Comparison of ENCODE assay signal across 1 cellular context in genomic region chr19:10112895-10113591, GRCh38.
A peak's percentile ranks its signal among the peaks of the same experiment; 100 is the strongest.
TF ChIP-seq lines count a peak whose summit lies in the region.

No MANE protein-coding gene starts in this region.

TF ChIP-seq in HEK293, 187 proteins besides CTCF, POLR2A, EP300 and RAD21 (continued from another document and continues in another):
- TF ChIP-seq, protein P1, sequence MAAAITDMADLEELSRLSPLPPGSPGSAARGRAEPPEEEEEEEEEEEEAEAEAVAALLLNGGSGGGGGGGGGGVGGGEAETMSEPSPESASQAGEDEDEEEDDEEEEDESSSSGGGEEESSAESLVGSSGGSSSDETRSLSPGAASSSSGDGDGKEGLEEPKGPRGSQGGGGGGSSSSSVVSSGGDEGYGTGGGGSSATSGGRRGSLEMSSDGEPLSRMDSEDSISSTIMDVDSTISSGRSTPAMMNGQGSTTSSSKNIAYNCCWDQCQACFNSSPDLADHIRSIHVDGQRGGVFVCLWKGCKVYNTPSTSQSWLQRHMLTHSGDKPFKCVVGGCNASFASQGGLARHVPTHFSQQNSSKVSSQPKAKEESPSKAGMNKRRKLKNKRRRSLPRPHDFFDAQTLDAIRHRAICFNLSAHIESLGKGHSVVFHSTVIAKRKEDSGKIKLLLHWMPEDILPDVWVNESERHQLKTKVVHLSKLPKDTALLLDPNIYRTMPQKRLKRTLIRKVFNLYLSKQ (tag by site-specific recombination; IDR thresholded peaks at IDR 0.05; ENCODE audit: borderline replicate concordance): no peak
- TF ChIP-seq ZNF664 (tag by site-specific recombination; IDR thresholded peaks at IDR 0.05) (no peak), ZBTB7A (tag by site-specific recombination; IDR thresholded peaks at IDR 0.05; ENCODE audit: low read depth) (no peak), ZNF596 (tag by site-specific recombination; IDR thresholded peaks at IDR 0.05) (no peak), ZNF366 (tag by site-specific recombination; conservative IDR thresholded peaks at IDR 0.05) (no peak), ZNF433 (tag by site-specific recombination; IDR thresholded peaks at IDR 0.05; ENCODE audit: low read depth) (no peak), ZFP41 (tag by site-specific recombination; IDR thresholded peaks at IDR 0.05; ENCODE audit: borderline replicate concordance) (no peak), TCF7L2 (IDR thresholded peaks at IDR 0.05; ENCODE audit: borderline replicate concordance, low read depth, low read length) (no peak), ZNF350 (tag by site-specific recombination; IDR thresholded peaks at IDR 0.05) (no peak), ZFP3 (tag by site-specific recombination; IDR thresholded peaks at IDR 0.05; ENCODE audit: low read depth) (no peak), ZNF501 (tag by site-specific recombination; IDR thresholded peaks at IDR 0.05) (no peak), ZNF132 (tag by site-specific recombination; IDR thresholded peaks at IDR 0.05; ENCODE audit: borderline replicate concordance) (no peak), ZNF776 (tag by site-specific recombination; IDR thresholded peaks at IDR 0.05; ENCODE audit: borderline replicate concordance) (no peak), ZNF658 (tag by site-specific recombination; IDR thresholded peaks at IDR 0.05) (no peak), PRDM10 (tag by site-specific recombination; IDR thresholded peaks at IDR 0.05) (no peak), ZNF48 (tag by site-specific recombination; IDR thresholded peaks at IDR 0.05) (no peak), GLI4 (tag by site-specific recombination; IDR thresholded peaks at IDR 0.05) (0 out of 2 replicates have a peak, but pooled peaks have one; percentile 44), ZBTB17 (tag by site-specific recombination; IDR thresholded peaks at IDR 0.05) (peak; percentile 39; the same call in 1 of the 2 replicates), ZNF701 (tag by site-specific recombination; IDR thresholded peaks at IDR 0.05) (no peak), YY2 (tag by site-specific recombination; IDR thresholded peaks at IDR 0.05) (no peak), ZNF610 (tag by site-specific recombination; IDR thresholded peaks at IDR 0.05; ENCODE audit: borderline replicate concordance) (no peak), ZNF37A (tag by site-specific recombination; IDR thresholded peaks at IDR 0.05) (no peak), ZNF677 (tag by site-specific recombination; IDR thresholded peaks at IDR 0.05) (no peak), ZNF302 (tag by site-specific recombination; IDR thresholded peaks at IDR 0.05; ENCODE audit: low read depth) (no peak), SALL2 (tag by site-specific recombination; IDR thresholded peaks at IDR 0.05; ENCODE audit: borderline replicate concordance) (no peak), ZNF837 (tag by site-specific recombination; IDR thresholded peaks at IDR 0.05) (no peak), KLF8 (tag by site-specific recombination; IDR thresholded peaks at IDR 0.05) (0 out of 2 replicates have a peak, but pooled peaks have one; percentile 63), ZNF660 (tag by site-specific recombination; IDR thresholded peaks at IDR 0.05) (no peak), SCRT1 (tag by site-specific recombination; IDR thresholded peaks at IDR 0.05; ENCODE audit: borderline replicate concordance) (no peak), ZBTB21 (tag by site-specific recombination; IDR thresholded peaks at IDR 0.05) (no peak), ZNF704 (tag by site-specific recombination; IDR thresholded peaks at IDR 0.05) (no peak), KLF10 (tag by site-specific recombination; IDR thresholded peaks at IDR 0.05) (no peak), ZNF335 (tag by site-specific recombination; conservative IDR thresholded peaks at IDR 0.05) (no peak), ZBTB1 (tag by site-specific recombination; IDR thresholded peaks at IDR 0.05) (no peak), ZNF639 (tag by site-specific recombination; IDR thresholded peaks at IDR 0.05) (no peak), ZNF292 (tag by site-specific recombination; IDR thresholded peaks at IDR 0.05; ENCODE audit: borderline replicate concordance, low read depth) (no peak), ZNF473 (tag by site-specific recombination; IDR thresholded peaks at IDR 0.05) (no peak), ATF2 (tag by site-specific recombination; IDR thresholded peaks at IDR 0.05; ENCODE audit: low read depth) (no peak), RBAK (tag by site-specific recombination; IDR thresholded peaks at IDR 0.05) (no peak), FEZF1 (tag by site-specific recombination; IDR thresholded peaks at IDR 0.05) (no peak), ZFP37 (tag by site-specific recombination; IDR thresholded peaks at IDR 0.05) (peak; percentile 53), ZNF140 (tag by site-specific recombination; IDR thresholded peaks at IDR 0.05) (no peak), ZNF114 (tag by site-specific recombination; IDR thresholded peaks at IDR 0.05) (no peak), ZNF747 (tag by site-specific recombination; IDR thresholded peaks at IDR 0.05) (no peak), KLF16 (tag by site-specific recombination; IDR thresholded peaks at IDR 0.05) (0 out of 2 replicates have a peak, but pooled peaks have one; percentile 13), ZBTB20 (tag by site-specific recombination; IDR thresholded peaks at IDR 0.05) (no peak), EGR2 (tag by site-specific recombination; IDR thresholded peaks at IDR 0.05; ENCODE audit: low read depth) (no peak), ZNF488 (tag by site-specific recombination; IDR thresholded peaks at IDR 0.05) (no peak), ZNF426 (tag by site-specific recombination; IDR thresholded peaks at IDR 0.05) (no peak), ZNF623 (tag by site-specific recombination; IDR thresholded peaks at IDR 0.05) (no peak), ZBTB6 (tag by site-specific recombination; IDR thresholded peaks at IDR 0.05) (no peak)
- TF ChIP-seq, protein P2, sequence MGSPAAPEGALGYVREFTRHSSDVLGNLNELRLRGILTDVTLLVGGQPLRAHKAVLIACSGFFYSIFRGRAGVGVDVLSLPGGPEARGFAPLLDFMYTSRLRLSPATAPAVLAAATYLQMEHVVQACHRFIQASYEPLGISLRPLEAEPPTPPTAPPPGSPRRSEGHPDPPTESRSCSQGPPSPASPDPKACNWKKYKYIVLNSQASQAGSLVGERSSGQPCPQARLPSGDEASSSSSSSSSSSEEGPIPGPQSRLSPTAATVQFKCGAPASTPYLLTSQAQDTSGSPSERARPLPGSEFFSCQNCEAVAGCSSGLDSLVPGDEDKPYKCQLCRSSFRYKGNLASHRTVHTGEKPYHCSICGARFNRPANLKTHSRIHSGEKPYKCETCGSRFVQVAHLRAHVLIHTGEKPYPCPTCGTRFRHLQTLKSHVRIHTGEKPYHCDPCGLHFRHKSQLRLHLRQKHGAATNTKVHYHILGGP (tag by site-specific recombination; IDR thresholded peaks at IDR 0.05): no peak
- TF ChIP-seq, protein P3, sequence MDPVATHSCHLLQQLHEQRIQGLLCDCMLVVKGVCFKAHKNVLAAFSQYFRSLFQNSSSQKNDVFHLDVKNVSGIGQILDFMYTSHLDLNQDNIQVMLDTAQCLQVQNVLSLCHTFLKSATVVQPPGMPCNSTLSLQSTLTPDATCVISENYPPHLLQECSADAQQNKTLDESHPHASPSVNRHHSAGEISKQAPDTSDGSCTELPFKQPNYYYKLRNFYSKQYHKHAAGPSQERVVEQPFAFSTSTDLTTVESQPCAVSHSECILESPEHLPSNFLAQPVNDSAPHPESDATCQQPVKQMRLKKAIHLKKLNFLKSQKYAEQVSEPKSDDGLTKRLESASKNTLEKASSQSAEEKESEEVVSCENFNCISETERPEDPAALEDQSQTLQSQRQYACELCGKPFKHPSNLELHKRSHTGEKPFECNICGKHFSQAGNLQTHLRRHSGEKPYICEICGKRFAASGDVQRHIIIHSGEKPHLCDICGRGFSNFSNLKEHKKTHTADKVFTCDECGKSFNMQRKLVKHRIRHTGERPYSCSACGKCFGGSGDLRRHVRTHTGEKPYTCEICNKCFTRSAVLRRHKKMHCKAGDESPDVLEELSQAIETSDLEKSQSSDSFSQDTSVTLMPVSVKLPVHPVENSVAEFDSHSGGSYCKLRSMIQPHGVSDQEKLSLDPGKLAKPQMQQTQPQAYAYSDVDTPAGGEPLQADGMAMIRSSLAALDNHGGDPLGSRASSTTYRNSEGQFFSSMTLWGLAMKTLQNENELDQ (tag by site-specific recombination; IDR thresholded peaks at IDR 0.05; ENCODE audit: low read depth): no peak
- TF ChIP-seq, protein P4, sequence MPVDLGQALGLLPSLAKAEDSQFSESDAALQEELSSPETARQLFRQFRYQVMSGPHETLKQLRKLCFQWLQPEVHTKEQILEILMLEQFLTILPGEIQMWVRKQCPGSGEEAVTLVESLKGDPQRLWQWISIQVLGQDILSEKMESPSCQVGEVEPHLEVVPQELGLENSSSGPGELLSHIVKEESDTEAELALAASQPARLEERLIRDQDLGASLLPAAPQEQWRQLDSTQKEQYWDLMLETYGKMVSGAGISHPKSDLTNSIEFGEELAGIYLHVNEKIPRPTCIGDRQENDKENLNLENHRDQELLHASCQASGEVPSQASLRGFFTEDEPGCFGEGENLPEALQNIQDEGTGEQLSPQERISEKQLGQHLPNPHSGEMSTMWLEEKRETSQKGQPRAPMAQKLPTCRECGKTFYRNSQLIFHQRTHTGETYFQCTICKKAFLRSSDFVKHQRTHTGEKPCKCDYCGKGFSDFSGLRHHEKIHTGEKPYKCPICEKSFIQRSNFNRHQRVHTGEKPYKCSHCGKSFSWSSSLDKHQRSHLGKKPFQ (tag by site-specific recombination; IDR thresholded peaks at IDR 0.05): peak; percentile 83; the same call in 1 of the 2 replicates
